ENCODE assay signal across 8 cellular contexts in genomic region chr4:38667005-38667771, GRCh38. TPM values are rescaled to one million over a fixed set of nuclear protein-coding genes. Genes with fewer than 3 reads are reported as not detected.
A peak's percentile ranks its signal among the peaks of the same experiment; 100 is the strongest.
DNase-seq lines count a peak whose midpoint lies in the region; ATAC-seq and TF ChIP-seq lines count a peak whose summit lies in the region.

No MANE protein-coding gene starts in this region.

- peak overlapping the region; percentile 74 for H3K4me3 Mint-ChIP-seq in activated CD8-positive, alpha-beta T cell treated with anti-CD3 and anti-CD28 coated beads, Interleukin-2, amount 10 ng/mL, durations not matched to agents 7 days and 5 days

- H3K27me3 Mint-ChIP-seq in activated CD8-positive, alpha-beta T cell treated with anti-CD3 and anti-CD28 coated beads, Interleukin-2, amount 10 ng/mL, durations not matched to agents 7 days and 5 days (ENCODE audit: low read depth): no peaks in the 10 kb centered on the region

- no peaks in the 10 kb centered on the region for H3K9me3 ChIP-seq in endocrine pancreas (ENCODE audit: control insufficient read depth, low read length)
- no peaks in the 10 kb centered on the region for H3K9me3 ChIP-seq in lung (ENCODE audit: control insufficient read depth in 2 of 2, insufficient read depth in 1 of 2, low read length in 1 of 2)
- H3K9me3 ChIP-seq in stomach: no peaks in the 10 kb centered on the region

- 2% methylated on average over 9 of the region's 9 CpGs for WGBS in lung, 2 donors
- WGBS in stomach, 5 donors: 4 to 7% (median 4%) methylated on average over 9 of the region's 9 CpGs

- peak overlapping the region; percentile 97 for H3K27ac ChIP-seq in lung (ENCODE audit: low read depth in 1 of 2, low read length in 1 of 2)
- H3K27ac ChIP-seq in stomach: peak overlapping the region; percentile 92 to 100 (median 99)

- H3K4me1 Mint-ChIP-seq in activated CD8-positive, alpha-beta T cell treated with anti-CD3 and anti-CD28 coated beads, Interleukin-2, amount 10 ng/mL, durations not matched to agents 7 days and 5 days (ENCODE audit: low read depth): peaks cover 62% of the 10 kb centered on the region

- intact Hi-C loops in stomach (cut with DNase I; ENCODE audit: low total_unique reads): no loop called here

- peaks cover 2% of the 10 kb centered on the region for H3K36me3 Mint-ChIP-seq in activated CD8-positive, alpha-beta T cell treated with anti-CD3 and anti-CD28 coated beads, Interleukin-2, amount 10 ng/mL, durations not matched to agents 7 days and 5 days (ENCODE audit: low read depth)

- H3K27ac Mint-ChIP-seq in activated CD8-positive, alpha-beta T cell treated with anti-CD3 and anti-CD28 coated beads, Interleukin-2, amount 10 ng/mL, durations not matched to agents 7 days and 5 days: peak overlapping the region; percentile 77

- H3K4me3 ChIP-seq in endocrine pancreas (ENCODE audit: control insufficient read depth, insufficient read depth, low read length) (peak overlapping the region; percentile 84), lung (peak overlapping the region; percentile 38), stomach (peak overlapping the region; percentile 60 to 99 (median 86))

- TF ChIP-seq EP300 in stomach (IDR thresholded peaks at IDR 0.05): peak; percentile 73

- H3K9ac ChIP-seq in endocrine pancreas (ENCODE audit: control insufficient read depth, insufficient read depth, low read length): peak overlapping the region; percentile 63

- H3K9me3 Mint-ChIP-seq in activated CD8-positive, alpha-beta T cell treated with anti-CD3 and anti-CD28 coated beads, Interleukin-2, amount 10 ng/mL, durations not matched to agents 7 days and 5 days (ENCODE audit: insufficient read depth): no peaks in the 10 kb centered on the region

- CTCF ChIA-PET in activated CD8-positive, alpha-beta T cell treated with anti-CD3 and anti-CD28 coated beads, Interleukin-2, amount 10 ng/mL, durations not matched to agents 7 days and 5 days (lab: Charles Lee): interaction anchor here (0.8 to 5.1 kb wide), 10 partner anchors 8 to 487 kb away, joined by 3 to 47 read pairs (median 4); no protein-coding TSS in a partner anchor

- TF ChIP-seq POLR2A in stomach (IDR thresholded peaks at IDR 0.05): peak in 1 of 4 donors; percentile 48

- TF ChIP-seq CTCF in lung (IDR thresholded peaks at IDR 0.05; ENCODE audit: control extremely low read depth, extremely low read depth) (no peak), stomach (IDR thresholded peaks at IDR 0.05) (no peak)

- POLR2A ChIA-PET in activated CD8-positive, alpha-beta T cell treated with anti-CD3 and anti-CD28 coated beads, Interleukin-2, amount 10 ng/mL, durations not matched to agents 7 days and 5 days (lab: Charles Lee): no interaction called here

- DNase-seq in CMK (ENCODE audit: low read depth) (peak; percentile 86), HK-2 (ENCODE audit: unreplicated experiment) (peak; percentile 80), NCI-H748 treated with DMSO at 0.1 percent for 48 hours (lab: John Stamatoyannopoulos, UW) (peak; percentile 74), lung (ENCODE audit: low spot score) (peak; percentile 81), stomach (peak; percentile 77), mesenteric fat pad (ENCODE audit: low spot score) (no peak)
- peak; percentile 66 for DNase-seq in activated CD8-positive, alpha-beta T cell treated with anti-CD3 and anti-CD28 coated beads, Interleukin-2, amount 10 ng/mL, durations not matched to agents 7 days and 5 days

- H3K36me3 ChIP-seq in endocrine pancreas (ENCODE audit: control insufficient read depth, insufficient read depth, low read length) (no peaks in the 10 kb centered on the region), lung (ENCODE audit: control insufficient read depth in 2 of 2, insufficient read depth in 2 of 2, low read length in 2 of 2) (no peaks in the 10 kb centered on the region), stomach (no peaks in the 10 kb centered on the region)

- peak; percentile 20 for ATAC-seq in activated CD8-positive, alpha-beta T cell treated with anti-CD3 and anti-CD28 coated beads, Interleukin-2, amount 10 ng/mL, durations not matched to agents 7 days and 5 days
- peak; percentile 34 for ATAC-seq in lung (ENCODE audit: insufficient read depth, low FRiP score)

- H3K27me3 ChIP-seq in endocrine pancreas (ENCODE audit: control insufficient read depth, insufficient read depth, low read length) (no peaks in the 10 kb centered on the region), lung (ENCODE audit: control insufficient read depth, insufficient read depth) (no peaks in the 10 kb centered on the region), stomach (no peaks in the 10 kb centered on the region)

- peaks cover 22% of the 10 kb centered on the region for H3K4me1 ChIP-seq in endocrine pancreas (ENCODE audit: control insufficient read depth, insufficient read depth, low read length)
- H3K4me1 ChIP-seq in lung (ENCODE audit: control insufficient read depth in 2 of 2, insufficient read depth in 2 of 2, low read length in 2 of 2): peaks cover 14 to 22% of the 10 kb centered on the region in 2 donors
- H3K4me1 ChIP-seq in stomach: peaks cover 49 to 74% (median 65%) of the 10 kb centered on the region in 4 donors

RNA-seq across cellular contexts. Expression of gene KLF3, which starts 3.2 kb away (rescaled TPM):
- total RNA-seq in activated CD8-positive, alpha-beta T cell treated with anti-CD3 and anti-CD28 coated beads, Interleukin-2, amount 10 ng/mL, durations not matched to agents 7 days and 5 days: 1 to 10 TPM; 8.1 to 8.3 TPM
- total RNA-seq in lung (10 to 100 TPM; 53.3 to 53.6 TPM), stomach (100 to 1,000 TPM in 2 of 5 donors, 10 to 100 TPM in 3; 46.4 to 113 (median 79.1) TPM), mesenteric fat pad (41.9 TPM)
- polyA plus RNA-seq in lung (10 to 100 TPM; 14.7 to 25.2 TPM), stomach (10 to 100 TPM; 13.0 to 45.1 (median 13.5) TPM)
